ENCODE assay signal across 1 cellular context in genomic region chr22:22474733-22475132, GRCh38.
TF ChIP-seq lines count a peak whose summit lies in the region.

No MANE protein-coding gene starts in this region.

TF ChIP-seq in WTC11, 78 proteins besides CTCF, POLR2A, EP300 and RAD21 (continued from another document):
- TF ChIP-seq RORB (CRISPR knock-in tag; IDR thresholded peaks at IDR 0.05) = no peak
